In genomic region chr20:38133680-38134426, GRCh38 we compare ENCODE assay signal across 16 cellular contexts. TPM values are rescaled to one million over a fixed set of nuclear protein-coding genes. Genes with fewer than 3 reads are reported as not detected.
A peak's percentile ranks its signal among the peaks of the same experiment; 100 is the strongest.
DNase-seq lines count a peak whose midpoint lies in the region; ATAC-seq, FAIRE-seq and TF ChIP-seq lines count a peak whose summit lies in the region.
"Had no signal": no experiment of that assay in that cellular context is flagged by ENCODE, and none has a peak within 500 bp of the region (broad histone marks: within the 10 kb centered on the region; RNA-seq: fewer than 3 reads in every experiment).

No MANE protein-coding gene starts in this region.

- H3K4me3 ChIP-seq in H1 (ENCODE audit: extremely low read depth in 1 of 4, insufficient read depth in 2 of 4, low read depth in 3 of 4, low read length in 4 of 4) (no peak overlapping the region), upper lobe of left lung (no peak overlapping the region)
- H3K4me3 ChIP-seq: body of pancreas, SK-N-MC had no signal

- H3K9ac ChIP-seq in H1 (replicated peaks in 1 of 4; ENCODE audit: extremely low read depth in 1 of 4, low read depth in 3 of 4, low read length in 3 of 4), result no peak overlapping the region

- H3K27ac Mint-ChIP-seq in mesothelial cell of epicardium, result peak overlapping the region; percentile 80

- peak; percentile 24 for DNase-seq in cardiac septum (ENCODE audit: low spot score)
- DNase-seq in Right ventricle myocardium inferior (ENCODE audit: missing footprints), result no peak
- no peak for DNase-seq in H1 (ENCODE audit: low read depth in 1 of 2, low spot score in 2 of 2)
- no peak for DNase-seq in mesothelial cell of epicardium (ENCODE audit: low spot score in 2 of 2, unreplicated experiment in 2 of 2)
- no peak for DNase-seq in upper lobe of left lung
- no peak for DNase-seq in stimulated activated naive CD8-positive, alpha-beta T cell treated with anti-CD3 and anti-CD28 coated beads, Interleukin-15, Interleukin-2, amounts not matched to agents 100 U/mL and 50 U/mL, for 24 hours
- DNase-seq in DMS153 treated with DMSO at 0.1 percent for 48 hours (lab: John Stamatoyannopoulos, UW; ENCODE audit: unreplicated experiment), result no peak
- DNase-seq in NCI-H82 (lab: John Stamatoyannopoulos, UW), result no peak
- DNase-seq: ACHN; body of pancreas; COR-L47; effector memory CD4-positive, alpha-beta T cell; NCI-H1105; stimulated activated CD4-positive, alpha-beta T cell treated with anti-CD3 and anti-CD28 coated beads, Interleukin-2, amount 100 ng/mL, for 24 hours had no signal

- peaks cover 1% of the 10 kb centered on the region; the same call in 1 of the 2 replicates for H3K23me2 ChIP-seq in H1 (ENCODE audit: low read depth, low read length)

- H3K79me2 ChIP-seq in H1 (ENCODE audit: control insufficient read depth in 1 of 2, insufficient read depth in 2 of 2, low read length in 2 of 2), result no peaks in the 10 kb centered on the region

- no peak overlapping the region for H3K4me3 Mint-ChIP-seq in mesothelial cell of epicardium

- H3K56ac ChIP-seq in H1 (replicated peaks; ENCODE audit: insufficient read length, low read depth, low read length), result no peak overlapping the region

- no peak overlapping the region for H3K23ac ChIP-seq in H1 (ENCODE audit: insufficient read length)

- H2BK20ac ChIP-seq in H1 (ENCODE audit: low read length), result no peak overlapping the region

- no peak overlapping the region for H2BK5ac ChIP-seq in H1 (ENCODE audit: low read depth, low read length)

- H4K8ac ChIP-seq in H1 (ENCODE audit: extremely low read depth, insufficient read depth, low read length), result no peak overlapping the region

- H3K36me3 Mint-ChIP-seq in mesothelial cell of epicardium, result peaks cover 5% of the 10 kb centered on the region

- no peak overlapping the region for H3K4me2 ChIP-seq in H1 (ENCODE audit: insufficient read depth in 1 of 2, low read depth in 2 of 2, low read length in 2 of 2)

- CTCF ChIA-PET in H1 (lab: Charles Lee; ENCODE audit: partially characterized antibody), result interaction anchor here (2.2 to 3.5 kb wide), 2 partner anchors 21 to 88 kb away, joined by 6 to 14 read pairs; no protein-coding TSS in a partner anchor

- no peak overlapping the region for H4K5ac ChIP-seq in H1 (ENCODE audit: insufficient read length, low read depth, low read length)

- no peak overlapping the region for H2BK120ac ChIP-seq in H1 (replicated peaks; ENCODE audit: low read depth, low read length)

- no peak for TF ChIP-seq POLR2A in H1 (IDR thresholded peaks at IDR 0.05; ENCODE audit: control extremely low read depth in 1 of 2, low read depth in 2 of 2, low read length in 2 of 2)
- no peak for TF ChIP-seq POLR2A in upper lobe of left lung (IDR thresholded peaks at IDR 0.05)

- H2BK15ac ChIP-seq in H1 (ENCODE audit: low read length), result no peak overlapping the region

- peaks cover 33% of the 10 kb centered on the region for H3K4me1 Mint-ChIP-seq in mesothelial cell of epicardium

- no peak overlapping the region for H4K91ac ChIP-seq in H1 (replicated peaks; ENCODE audit: insufficient read length, low read length)

- intact Hi-C loops in cardiac septum (cut with DNase I) (no loop called here), Right ventricle myocardium inferior (cut with DNase I) (no loop called here)

- no peak for TF ChIP-seq RAD21 in H1 (IDR thresholded peaks at IDR 0.05 in 1 of 2, conservative IDR thresholded peaks at IDR 0.05 in 1 of 2; ENCODE audit: low read depth in 2 of 2, low read length in 2 of 2)

- no peak overlapping the region for H2AFZ ChIP-seq in H1 (ENCODE audit: low read length)

- no peaks in the 10 kb centered on the region for H3K27me3 ChIP-seq in H1 (replicated peaks in 1 of 4; ENCODE audit: control insufficient read depth in 3 of 4, extremely low read depth in 1 of 4, insufficient read depth in 3 of 4, low read length in 3 of 4)
- H3K27me3 ChIP-seq in upper lobe of left lung, result no peaks in the 10 kb centered on the region
- H3K27me3 ChIP-seq: body of pancreas had no signal

- no peak overlapping the region for H2AK5ac ChIP-seq in H1 (ENCODE audit: low read depth, low read length)

- no peak for FAIRE-seq in H1 (lab: Jason Lieb, UNC)
- FAIRE-seq: G401.6 had no signal

- no peaks in the 10 kb centered on the region for H3K79me1 ChIP-seq in H1 (ENCODE audit: low read depth, low read length)

- H3K9me3 ChIP-seq in H1 (ENCODE audit: insufficient read depth in 2 of 2, low read depth in 1 of 2, low read length in 1 of 2) (no peaks in the 10 kb centered on the region), upper lobe of left lung (no peaks in the 10 kb centered on the region)
- H3K9me3 ChIP-seq: body of pancreas had no signal

- TF ChIP-seq EP300 in H1 (IDR thresholded peaks at IDR 0.05; ENCODE audit: borderline replicate concordance in 1 of 2, low read depth in 2 of 2, low read length in 2 of 2) (no peak), upper lobe of left lung (IDR thresholded peaks at IDR 0.05) (no peak)

- no peaks in the 10 kb centered on the region for H4K20me1 ChIP-seq in H1 (replicated peaks in 1 of 2; ENCODE audit: control insufficient read depth in 1 of 2, insufficient read depth in 2 of 2, low read length in 2 of 2)

- no peak overlapping the region for H3K18ac ChIP-seq in H1 (ENCODE audit: extremely low read depth, low read length)

- H3K4ac ChIP-seq in H1 (replicated peaks; ENCODE audit: insufficient read length, low read depth, low read length), result no peak overlapping the region

- H3K36me3 ChIP-seq in H1 (ENCODE audit: control insufficient read depth in 2 of 4, insufficient read depth in 4 of 4, low read length in 3 of 4), result no peaks in the 10 kb centered on the region
- peaks cover 0 to 91% (median 47%) of the 10 kb centered on the region in 4 donors for H3K36me3 ChIP-seq in upper lobe of left lung

- 0 out of 2 replicates have a peak overlapping the region, but pooled peaks have one; percentile 68 for H2BK12ac ChIP-seq in H1 (ENCODE audit: low read depth, low read length)

- POLR2A ChIA-PET in H1 (lab: Charles Lee; ENCODE audit: partially characterized antibody), result no interaction called here

- H3K9me3 Mint-ChIP-seq in mesothelial cell of epicardium, result no peaks in the 10 kb centered on the region

- no peaks in the 10 kb centered on the region for H3K27me3 Mint-ChIP-seq in mesothelial cell of epicardium (ENCODE audit: low read depth)

- H3K4me1 ChIP-seq in H1 (replicated peaks in 1 of 4; ENCODE audit: control insufficient read depth in 3 of 4, insufficient read depth in 4 of 4, low read length in 3 of 4), result peaks cover 0 to 4% (median 0%) of the 10 kb centered on the region in 4 experiments; a peak in 1 of 7 replicates
- H3K4me1 ChIP-seq in upper lobe of left lung, result peaks cover 28 to 39% (median 31%) of the 10 kb centered on the region in 4 donors

- no peak overlapping the region for H3K14ac ChIP-seq in H1 (ENCODE audit: insufficient read length)

- H3K27ac ChIP-seq in H1 (ENCODE audit: low read depth, low read length) (no peak overlapping the region), upper lobe of left lung (peak overlapping the region; percentile 50 to 78 (median 69))
- H3K27ac ChIP-seq: SK-N-MC had no signal

- 92% methylated on average over 10 of the region's 10 CpGs; no CpG with 5 or more reads in 1 of the 2 experiments for WGBS in H1 (ENCODE audit: extremely low coverage in 1 of 2, insufficient coverage in 1 of 2, insufficient read length in 1 of 2, insufficient replicate concordance in 2 of 2, low coverage in 1 of 2, low lambda C conversion rate in 2 of 2, missing lambda C conversion rate in 1 of 2), 2 experiments
- 83 to 85% methylated on average over 8 to 10 of the region's 10 CpGs for WGBS in upper lobe of left lung, 2 donors

- ATAC-seq in Right ventricle myocardium inferior, result no peak
- no peak for ATAC-seq in upper lobe of left lung (ENCODE audit: low FRiP score in 2 of 2)
- no peak for ATAC-seq in stimulated activated naive CD8-positive, alpha-beta T cell treated with anti-CD3 and anti-CD28 coated beads, Interleukin-15, Interleukin-2, amounts not matched to agents 100 U/mL and 50 U/mL, for 24 hours

- TF ChIP-seq CTCF in H1 (IDR thresholded peaks at IDR 0.05; ENCODE audit: control extremely low read depth in 1 of 3, insufficient read depth in 1 of 3, low read depth in 1 of 3, low read length in 3 of 3), result no peak
- TF ChIP-seq CTCF in mesothelial cell of epicardium (IDR thresholded peaks at IDR 0.05; ENCODE audit: unreplicated experiment), result no peak
- TF ChIP-seq CTCF in upper lobe of left lung (IDR thresholded peaks at IDR 0.05), result no peak

TF ChIP-seq in H1, 55 proteins besides CTCF, POLR2A, EP300 and RAD21:
- TF ChIP-seq E2F6 (IDR thresholded peaks at IDR 0.05), result no peak
- no peak for TF ChIP-seq TAF1 (IDR thresholded peaks at IDR 0.05; ENCODE audit: low read depth, low read length)
- TF ChIP-seq GABPA (IDR thresholded peaks at IDR 0.05; ENCODE audit: borderline replicate concordance, insufficient read depth, low read length), result no peak
- TF ChIP-seq SUZ12 (IDR thresholded peaks at IDR 0.05; ENCODE audit: low read length), result no peak
- TF ChIP-seq BACH1 (IDR thresholded peaks at IDR 0.05; ENCODE audit: low read length), result no peak

RNA-seq across cellular contexts. Expression of gene TGM2, which starts 31.2 kb away (rescaled TPM):
- total RNA-seq in cardiac septum, result 792 TPM
- total RNA-seq in Right ventricle myocardium inferior, result 581 TPM
- total RNA-seq in H1 (2021; fragmentation: NEBNext Ultra II Directional; extraction: Animal tissue kit (Norgen Biotek cat#: 25700)), result 1.0 and 1.3 TPM in 2 replicates
- polyA plus RNA-seq in H1 (2011; rRNA removed), result 0.86 and 1.5 TPM in 2 replicates
- 0.92 TPM for polyA plus RNA-seq in H1 (2011; cell fraction: cytosol; rRNA removed)
- polyA plus RNA-seq in H1 (2011; cell fraction: nucleus; rRNA removed), result 1.9 TPM
- 0.77 to 1.3 TPM (median 1.1 TPM) in 4 replicates for polyA plus RNA-seq in H1 (2012, experiment 1 of 2)
- 1.0 TPM for polyA plus RNA-seq in H1 (2012, experiment 2 of 2)
- 0.73 TPM for polyA plus RNA-seq in H1 (2013, experiment 1 of 2)
- polyA plus RNA-seq in H1 (2013, experiment 2 of 2), result 0.79 TPM
- polyA minus RNA-seq in H1 (2011; rRNA and poly(A)+ RNA removed), result 0.50 and 1.8 TPM in 2 replicates
- 1.2 TPM for polyA minus RNA-seq in H1 (2011; cell fraction: cytosol; rRNA and poly(A)+ RNA removed)
- polyA minus RNA-seq in H1 (2011; cell fraction: nucleus; rRNA and poly(A)+ RNA removed), result 0.90 TPM
- total RNA-seq in mesothelial cell of epicardium, result 32.4 to 35.7 TPM (median 35.3 TPM) in 3 replicates
- total RNA-seq in upper lobe of left lung, result 100 to 1,000 TPM in 5 of 6 donors, 10 to 100 TPM in 1; 98.7 to 469 (median 290) TPM

Comparison
In these comparisons a context has a peak if more than half of its experiments do, and no peak if none do; other contexts are left out.
1. RNA of gene TGM2, which starts 31.2 kb away (total RNA-seq): 792 TPM in cardiac septum (single experiment), 581 TPM in Right ventricle myocardium inferior (single experiment), 98.7 to 469 TPM in upper lobe of left lung and 32.4 to 35.7 TPM in mesothelial cell of epicardium; 1.0 to 1.3 TPM in H1; every median in the first group is over 10 times any median in the second.